Comparison of ENCODE assay signal across 30 cellular contexts in the genomic region with DNA sequence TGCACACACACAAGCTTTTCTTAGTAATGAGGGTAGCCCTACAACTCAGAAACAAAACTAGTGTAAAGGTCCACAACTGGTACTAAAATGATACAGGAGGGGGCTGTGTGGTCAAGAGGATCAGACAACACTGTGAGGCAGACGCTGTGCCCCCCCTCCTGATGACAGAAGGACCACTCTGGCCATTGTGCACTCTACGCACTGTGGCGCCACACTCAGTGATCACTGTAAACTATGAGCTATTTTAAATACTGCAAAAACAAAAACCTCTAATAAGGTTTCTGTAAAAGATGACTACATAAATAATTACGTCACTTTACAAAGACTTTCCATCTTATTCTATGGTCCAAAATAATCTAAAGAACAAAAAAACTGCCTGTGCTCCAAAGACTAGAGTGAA.
"Had no signal": no experiment of that assay in that cellular context is flagged by ENCODE, and none has a peak within 500 bp of the region (broad histone marks: within the 10 kb centered on the region; RNA-seq: fewer than 3 reads in every experiment).

No MANE protein-coding gene starts in this region.

- H3K4me3 ChIP-seq: cardiac muscle cell had no signal

- H3K27me3 ChIP-seq: cardiac muscle cell had no signal

- H3K4me2 ChIP-seq: KMS-11 had no signal

- H3K27ac ChIP-seq: cardiac muscle cell, KMS-11, RWPE1 had no signal

- H3K36me3 ChIP-seq: cardiac muscle cell had no signal

- ATAC-seq: activated CD8-positive, alpha-beta T cell treated with anti-CD3 and anti-CD28 coated beads for 36 hours; activated T-cell treated with anti-CD3 and anti-CD28 coated beads, Interleukin-2, amount 50 U/mL, for 72 hours; activated T-helper 17 cell treated with anti-CD3 and anti-CD28 coated beads, Interleukin-2, amount 50 U/mL, for 72 hours; PC-3; Right ventricle myocardium inferior had no signal

- DNase-seq: activated CD4-positive, alpha-beta T cell treated with anti-CD3 and anti-CD28 coated beads, Interleukin-2, amount 10 ng/mL, durations not matched to agents 24 days and 14 days; activated CD4-positive, alpha-beta T cell treated with anti-CD3 and anti-CD28 coated beads, Interleukin-2, amount 50 U/mL, for 4 hours; activated CD8-positive, alpha-beta T cell treated with anti-CD3 and anti-CD28 coated beads for 36 hours; activated effector memory CD4-positive, alpha-beta T cell treated with anti-CD3 and anti-CD28 coated beads, Interleukin-2, amount 50 U/mL, for 16 hours; activated naive CD4-positive, alpha-beta T cell; activated naive CD4-positive, alpha-beta T cell treated with anti-CD3 and anti-CD28 coated beads, Interleukin-2, amount 50 U/mL, for 16 hours; activated naive CD8-positive, alpha-beta T cell treated with anti-CD3 and anti-CD28 coated beads for 36 hours; activated T-cell treated with anti-CD3 and anti-CD28 coated beads, Interleukin-2, amount 50 U/mL, for 1 hour; activated T-cell treated with anti-CD3 and anti-CD28 coated beads, Interleukin-2, amount 50 U/mL, for 72 hours; amniotic stem cell; aorta; MM.1S; MV-4-11; NCI-H1092; NCI-H1417; NCI-H146; NCI-H187; NCI-H2029 treated with DMSO at 0.1 percent for 48 hours; NCI-H2107; NCI-H2171; NCI-H510A; NCI-H526 treated with DMSO at 0.1 percent for 48 hours; NK-92 treated with Interleukin-12 subunit alpha and Interleukin-12 subunit beta, amount 100 ng/mL, for 24 hours; T1000 had no signal
